In genomic region chr1:239909894-239910293, GRCh38 we compare ENCODE assay signal across 14 cellular contexts.
DNase-seq lines count a peak whose midpoint lies in the region; ATAC-seq and TF ChIP-seq lines count a peak whose summit lies in the region.
"Had no signal": no experiment of that assay in that cellular context is flagged by ENCODE, and none has a peak within 500 bp of the region (broad histone marks: within the 10 kb centered on the region; RNA-seq: fewer than 3 reads in every experiment).

No MANE protein-coding gene starts in this region.

- TF ChIP-seq CTCF in esophagus muscularis mucosa (IDR thresholded peaks at IDR 0.05), result no peak
- no peak for TF ChIP-seq CTCF in osteoblast (IDR thresholded peaks at IDR 0.05; ENCODE audit: extremely low read depth, low read depth, low read length)
- no peak for TF ChIP-seq CTCF in GM10266 (IDR thresholded peaks at IDR 0.05; ENCODE audit: control insufficient read depth, insufficient read depth, low read depth, missing control alignments)

- WGBS in esophagus muscularis mucosa, result 73% methylated on average over 10 of the region's 10 CpGs

- no peak overlapping the region for H2AFZ ChIP-seq in osteoblast (ENCODE audit: low read length)
- H2AFZ ChIP-seq: PC-9 had no signal

- no peaks in the 10 kb centered on the region for H3K27me3 ChIP-seq in esophagus muscularis mucosa
- no peaks in the 10 kb centered on the region for H3K27me3 ChIP-seq in osteoblast (ENCODE audit: insufficient read depth, low read length)

- H3K36me3 ChIP-seq in esophagus muscularis mucosa (peaks cover 0 to 20% (median 9%) of the 10 kb centered on the region in 4 donors), osteoblast (ENCODE audit: insufficient read depth, low read length) (no peaks in the 10 kb centered on the region)

- H3K4me3 ChIP-seq in esophagus muscularis mucosa, result no peak overlapping the region
- no peak overlapping the region for H3K4me3 ChIP-seq in osteoblast (ENCODE audit: insufficient read depth, low read length)
- H3K4me3 ChIP-seq: coronary artery, PC-9 had no signal

- no peaks in the 10 kb centered on the region for H3K9me3 ChIP-seq in esophagus muscularis mucosa
- no peaks in the 10 kb centered on the region for H3K9me3 ChIP-seq in osteoblast (ENCODE audit: low read depth, low read length)

- no peak for TF ChIP-seq EP300 in esophagus muscularis mucosa (IDR thresholded peaks at IDR 0.05)

- no peak overlapping the region for H3K4me2 ChIP-seq in osteoblast (ENCODE audit: insufficient read depth, low read length)
- H3K4me2 ChIP-seq: PC-9 had no signal

- H3K4me1 ChIP-seq in esophagus muscularis mucosa, result peaks cover 0 to 42% (median 36%) of the 10 kb centered on the region in 4 donors
- peaks cover 19% of the 10 kb centered on the region for H3K4me1 ChIP-seq in osteoblast (ENCODE audit: insufficient read depth, low read length)

- H3K27ac ChIP-seq in esophagus muscularis mucosa (replicated peaks in 1 of 4) (peak overlapping the region; percentile 28 to 59 (median 39)), osteoblast (ENCODE audit: low read depth, low read length) (peak overlapping the region; percentile 36)
- H3K27ac ChIP-seq: coronary artery, PC-9 had no signal

- no peaks in the 10 kb centered on the region for H4K20me1 ChIP-seq in osteoblast (ENCODE audit: insufficient read depth, low read length)

- ATAC-seq in HG02588 (IDR thresholded peaks at IDR 0.05; ENCODE audit: unreplicated experiment), result no peak

- DNase-seq in AML-193 (lab: John Stamatoyannopoulos, UW) (peak; percentile 14 to 41), MV-4-11 (lab: John Stamatoyannopoulos, UW) (peak; percentile 91), esophagus muscularis mucosa (ENCODE audit: extremely low spot score) (peak; percentile 91), osteoblast (ENCODE audit: insufficient read length, low spot score, missing footprints) (peak; percentile 82), GM10266 (ENCODE audit: extremely low spot score) (no peak), NCI-H1436 treated with DMSO at 0.1 percent for 48 hours (lab: John Stamatoyannopoulos, UW) (no peak)
- DNase-seq in stimulated activated CD4-positive, alpha-beta T cell treated with anti-CD3 and anti-CD28 coated beads, Interleukin-2, amount 100 ng/mL, for 24 hours, result no peak
- DNase-seq: activated B cell treated with CpG ODN at 0.5 μM for 24 hours; CD4-positive, alpha-beta T cell; Karpas-422; nephron progenitor cell; PC-9 had no signal

- intact Hi-C loops in esophagus muscularis mucosa (cut with DNase I), result no loop called here

- no peaks in the 10 kb centered on the region for H3K79me2 ChIP-seq in osteoblast (ENCODE audit: insufficient read depth, low read length)

- TF ChIP-seq POLR2A in esophagus muscularis mucosa (IDR thresholded peaks at IDR 0.05; ENCODE audit: low read depth), result no peak

Comparison
In these comparisons a context has a peak if more than half of its experiments do, and no peak if none do; other contexts are left out.
1. DNase-seq: peak in AML-193 (2 of 2), MV-4-11 (single experiment), esophagus muscularis mucosa (single experiment) and osteoblast (single experiment); none in GM10266 (single experiment), stimulated activated CD4-positive, alpha-beta T cell treated with anti-CD3 and anti-CD28 coated beads, Interleukin-2, amount 100 ng/mL, for 24 hours (0 of 2) and NCI-H1436 treated with DMSO at 0.1 percent for 48 hours (single experiment).